ENCODE assay signal across 1 cellular context in the genomic region with DNA sequence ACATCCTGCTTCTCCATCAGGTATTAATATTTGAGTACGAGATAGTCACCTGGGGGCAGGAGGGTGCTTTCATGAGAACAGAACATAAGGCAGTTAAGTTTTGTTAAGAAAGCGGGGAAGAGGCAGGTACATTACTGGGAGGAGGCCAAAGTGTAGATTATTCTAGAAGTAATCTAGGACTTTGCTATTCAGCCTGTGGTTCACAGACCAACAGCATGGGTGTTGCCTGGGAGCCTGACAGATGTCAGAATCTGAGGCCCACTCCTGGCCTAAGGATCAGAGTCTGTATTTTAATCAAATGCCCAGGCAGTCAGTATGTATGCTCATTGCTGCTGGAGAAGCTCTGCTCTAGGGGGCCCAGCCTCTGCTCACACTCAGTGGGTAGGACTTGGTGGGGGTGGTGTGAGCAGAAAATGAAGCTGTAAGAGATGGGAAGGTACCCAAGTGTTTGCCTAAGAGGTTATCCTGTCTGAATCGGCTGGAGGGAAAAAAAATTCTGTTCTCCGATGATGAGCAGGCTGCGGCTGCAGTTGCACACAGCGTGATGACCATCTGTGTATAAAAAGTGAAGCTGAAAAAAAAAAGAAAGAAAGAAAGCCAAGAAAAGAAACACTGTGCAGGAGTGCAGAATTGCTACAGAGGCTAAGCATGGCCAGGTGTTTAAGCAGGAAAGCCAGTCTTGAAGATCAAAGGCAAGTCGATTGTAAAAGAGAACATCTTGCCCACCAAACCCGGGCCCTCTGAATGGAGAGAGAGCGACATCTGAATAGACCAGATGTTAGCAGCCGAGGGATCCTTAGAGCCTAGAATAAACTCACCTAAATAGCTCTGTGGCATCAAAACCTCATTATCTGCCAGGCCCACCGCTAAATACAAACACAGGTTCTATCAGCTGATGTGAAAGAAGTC.
TF ChIP-seq lines count a peak whose summit lies in the region.

No MANE protein-coding gene starts in this region.

TF ChIP-seq in SK-N-SH treated with all-trans-retinoic acid at 6 μM for 48 hours, 23 proteins besides CTCF, POLR2A, EP300 and RAD21 (continued from another document):
- TF ChIP-seq, protein P1, sequence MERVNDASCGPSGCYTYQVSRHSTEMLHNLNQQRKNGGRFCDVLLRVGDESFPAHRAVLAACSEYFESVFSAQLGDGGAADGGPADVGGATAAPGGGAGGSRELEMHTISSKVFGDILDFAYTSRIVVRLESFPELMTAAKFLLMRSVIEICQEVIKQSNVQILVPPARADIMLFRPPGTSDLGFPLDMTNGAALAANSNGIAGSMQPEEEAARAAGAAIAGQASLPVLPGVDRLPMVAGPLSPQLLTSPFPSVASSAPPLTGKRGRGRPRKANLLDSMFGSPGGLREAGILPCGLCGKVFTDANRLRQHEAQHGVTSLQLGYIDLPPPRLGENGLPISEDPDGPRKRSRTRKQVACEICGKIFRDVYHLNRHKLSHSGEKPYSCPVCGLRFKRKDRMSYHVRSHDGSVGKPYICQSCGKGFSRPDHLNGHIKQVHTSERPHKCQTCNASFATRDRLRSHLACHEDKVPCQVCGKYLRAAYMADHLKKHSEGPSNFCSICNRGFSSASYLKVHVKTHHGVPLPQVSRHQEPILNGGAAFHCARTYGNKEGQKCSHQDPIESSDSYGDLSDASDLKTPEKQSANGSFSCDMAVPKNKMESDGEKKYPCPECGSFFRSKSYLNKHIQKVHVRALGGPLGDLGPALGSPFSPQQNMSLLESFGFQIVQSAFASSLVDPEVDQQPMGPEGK (CRISPR knock-in tag; IDR thresholded peaks at IDR 0.05; ENCODE audit: borderline replicate concordance), result no peak
